In genomic region chr14:101965145-101965531, GRCh38 we compare ENCODE assay signal across 1 cellular context.
TF ChIP-seq lines count a peak whose summit lies in the region.

No MANE protein-coding gene starts in this region.

TF ChIP-seq in GM23338, 12 proteins besides CTCF, POLR2A, EP300 and RAD21 (continued from another document):
- TF ChIP-seq ZNF462 (CRISPR knock-in tag; IDR thresholded peaks at IDR 0.05) (no peak), REST (IDR thresholded peaks at IDR 0.05; ENCODE audit: unreplicated experiment) (no peak), ZNF114 (CRISPR knock-in tag; IDR thresholded peaks at IDR 0.05) (no peak), NANOG (IDR thresholded peaks at IDR 0.05; ENCODE audit: borderline replicate concordance) (no peak)
